32 cellular contexts compared by ENCODE assay signal in genomic region chr3:11703185-11703584, GRCh38.
"Had no signal": no experiment of that assay in that cellular context is flagged by ENCODE, and none has a peak within 500 bp of the region (broad histone marks: within the 10 kb centered on the region; RNA-seq: fewer than 3 reads in every experiment).

No MANE protein-coding gene starts in this region.

- DNase-seq: activated CD4-positive, alpha-beta memory T cell treated with anti-CD3 and anti-CD28 coated beads for 36 hours; activated CD4-positive, alpha-beta T cell treated with anti-CD3 and anti-CD28 coated beads for 36 hours; activated CD4-positive, alpha-beta T cell treated with anti-CD3 and anti-CD28 coated beads, Interleukin-2, amount 10 ng/mL, durations not matched to agents 24 days and 14 days; activated CD4-positive, CD25-positive, alpha-beta regulatory T cell; activated CD4-positive, CD25-positive, alpha-beta regulatory T cell treated with anti-CD3 and anti-CD28 coated beads, Interleukin-2, amount 50 U/mL, for 72 hours; activated CD8-positive, alpha-beta memory T cell treated with anti-CD3 and anti-CD28 coated beads, Interleukin-2, amount 10 ng/mL, durations not matched to agents 7 days and 5 days; activated CD8-positive, alpha-beta memory T cell treated with anti-CD3 and anti-CD28 coated beads, Interleukin-2, amount 50 U/mL, for 4 hours; activated CD8-positive, alpha-beta T cell treated with anti-CD3 and anti-CD28 coated beads, Interleukin-2, amount 10 ng/mL, durations not matched to agents 7 days and 5 days; activated effector memory CD4-positive, alpha-beta T cell treated with anti-CD3 and anti-CD28 coated beads, Interleukin-2, amount 50 U/mL, for 16 hours; activated naive CD4-positive, alpha-beta T cell treated with anti-CD3 and anti-CD28 coated beads for 36 hours; activated naive CD8-positive, alpha-beta T cell treated with anti-CD3 and anti-CD28 coated beads for 36 hours; activated naive CD8-positive, alpha-beta T cell treated with anti-CD3 and anti-CD28 coated beads, Interleukin-2, amount 50 U/mL, for 24 hours; activated T-cell treated with anti-CD3 and anti-CD28 coated beads, Interleukin-2, amount 50 U/mL, for 1 hour; activated T-cell treated with anti-CD3 and anti-CD28 coated beads, Interleukin-2, amount 50 U/mL, for 48 hours; adrenal gland; amygdala; central memory CD4-positive, alpha-beta T cell; cerebellar nuclear complex; colonic mucosa; dorsolateral prefrontal cortex; effector memory CD4-positive, alpha-beta T cell; endodermal cell; foreskin fibroblast; gastrocnemius medialis; glutamatergic neuron; heart left ventricle; T-helper 2 cell had no signal

- H3K36me3 Mint-ChIP-seq: activated naive CD8-positive, alpha-beta T cell treated with anti-CD3 and anti-CD28 coated beads for 36 hours had no signal

- H3K27ac ChIP-seq: adrenal gland, cardiac muscle cell, colonic mucosa, gastrocnemius medialis, heart left ventricle had no signal

- H3K36me3 ChIP-seq: adrenal gland, cardiac muscle cell, colonic mucosa, gastrocnemius medialis had no signal

- H3K4me3 ChIP-seq: adrenal gland, cardiac muscle cell, colonic mucosa, dorsolateral prefrontal cortex, gastrocnemius medialis, heart left ventricle had no signal

- H3K4me1 ChIP-seq: adrenal gland, colonic mucosa, gastrocnemius medialis had no signal

- H3K27me3 ChIP-seq: adrenal gland, cardiac muscle cell, colonic mucosa, dorsolateral prefrontal cortex, gastrocnemius medialis, heart left ventricle had no signal

- H3K4me3 Mint-ChIP-seq: activated CD4-positive, alpha-beta memory T cell treated with anti-CD3 and anti-CD28 coated beads for 36 hours; activated CD4-positive, alpha-beta T cell treated with anti-CD3 and anti-CD28 coated beads for 36 hours; activated CD4-positive, alpha-beta T cell treated with anti-CD3 and anti-CD28 coated beads, Interleukin-2, amount 10 ng/mL, durations not matched to agents 24 days and 14 days; activated CD8-positive, alpha-beta memory T cell treated with anti-CD3 and anti-CD28 coated beads, Interleukin-2, amount 10 ng/mL, durations not matched to agents 7 days and 5 days; activated CD8-positive, alpha-beta T cell treated with anti-CD3 and anti-CD28 coated beads, Interleukin-2, amount 10 ng/mL, durations not matched to agents 7 days and 5 days; activated naive CD4-positive, alpha-beta T cell treated with anti-CD3 and anti-CD28 coated beads for 36 hours; activated naive CD4-positive, alpha-beta T cell treated with anti-CD3 and anti-CD28 coated beads, Interleukin-2, amount 50 U/mL, for 24 hours; activated naive CD8-positive, alpha-beta T cell treated with anti-CD3 and anti-CD28 coated beads for 36 hours; activated naive CD8-positive, alpha-beta T cell treated with anti-CD3 and anti-CD28 coated beads, Interleukin-2, amount 50 U/mL, for 24 hours; activated T-helper 1 cell treated with anti-CD3 and anti-CD28 coated beads, Interleukin-12 subunit alpha, Interleukin-12 subunit beta, Interleukin-2, Interleukin-4 antibody, amounts not matched to agents 30 ng/mL and 10 ng/mL and 1 ng/mL, durations not matched to agents 14 hours and 24 hours and 36 hours; dendritic cell treated with granulocyte-macrophage colony-stimulating factor and Interleukin-4, amounts not matched to agents 40 ng/mL and 50 ng/mL, for 4 days; endodermal cell had no signal

- ATAC-seq: activated CD4-positive, alpha-beta T cell treated with anti-CD3 and anti-CD28 coated beads for 36 hours; activated CD8-positive, alpha-beta memory T cell treated with anti-CD3 and anti-CD28 coated beads, Interleukin-2, amount 10 ng/mL, durations not matched to agents 7 days and 5 days; activated CD8-positive, alpha-beta T cell treated with anti-CD3 and anti-CD28 coated beads, Interleukin-2, amount 10 ng/mL, durations not matched to agents 7 days and 5 days; activated naive CD8-positive, alpha-beta T cell treated with anti-CD3 and anti-CD28 coated beads, Interleukin-2, amount 50 U/mL, for 24 hours; gastrocnemius medialis; heart left ventricle had no signal

- H3K27ac Mint-ChIP-seq: activated CD4-positive, alpha-beta memory T cell treated with anti-CD3 and anti-CD28 coated beads for 36 hours; activated CD4-positive, alpha-beta T cell treated with anti-CD3 and anti-CD28 coated beads for 36 hours; activated CD4-positive, alpha-beta T cell treated with anti-CD3 and anti-CD28 coated beads, Interleukin-2, amount 10 ng/mL, durations not matched to agents 24 days and 14 days; activated CD8-positive, alpha-beta memory T cell treated with anti-CD3 and anti-CD28 coated beads, Interleukin-2, amount 10 ng/mL, durations not matched to agents 7 days and 5 days; activated CD8-positive, alpha-beta T cell treated with anti-CD3 and anti-CD28 coated beads, Interleukin-2, amount 10 ng/mL, durations not matched to agents 7 days and 5 days; activated naive CD4-positive, alpha-beta T cell treated with anti-CD3 and anti-CD28 coated beads for 36 hours; activated naive CD4-positive, alpha-beta T cell treated with anti-CD3 and anti-CD28 coated beads, Interleukin-2, amount 50 U/mL, for 24 hours; activated naive CD8-positive, alpha-beta T cell treated with anti-CD3 and anti-CD28 coated beads for 36 hours; activated naive CD8-positive, alpha-beta T cell treated with anti-CD3 and anti-CD28 coated beads, Interleukin-2, amount 50 U/mL, for 24 hours; activated T-helper 1 cell treated with anti-CD3 and anti-CD28 coated beads, Interleukin-12 subunit alpha, Interleukin-12 subunit beta, Interleukin-2, Interleukin-4 antibody, amounts not matched to agents 30 ng/mL and 10 ng/mL and 1 ng/mL, durations not matched to agents 14 hours and 24 hours and 36 hours; activated T-helper 2 cell treated with anti-CD3 and anti-CD28 coated beads, Interferon-gamma antibody, Interleukin-2, Interleukin-4, amounts not matched to agents 10 μg/mL and 5 μg/mL and 100 μg/mL, durations not matched to agents 14 hours and 24 hours and 36 hours; dendritic cell treated with granulocyte-macrophage colony-stimulating factor and Interleukin-4, amounts not matched to agents 40 ng/mL and 50 ng/mL, for 4 days; endodermal cell had no signal

- H3K4me1 Mint-ChIP-seq: activated CD4-positive, alpha-beta T cell treated with anti-CD3 and anti-CD28 coated beads, Interleukin-2, amount 10 ng/mL, durations not matched to agents 24 days and 14 days; activated CD8-positive, alpha-beta memory T cell treated with anti-CD3 and anti-CD28 coated beads, Interleukin-2, amount 10 ng/mL, durations not matched to agents 7 days and 5 days; activated naive CD4-positive, alpha-beta T cell treated with anti-CD3 and anti-CD28 coated beads, Interleukin-2, amount 50 U/mL, for 24 hours; activated naive CD8-positive, alpha-beta T cell treated with anti-CD3 and anti-CD28 coated beads for 36 hours; activated naive CD8-positive, alpha-beta T cell treated with anti-CD3 and anti-CD28 coated beads, Interleukin-2, amount 50 U/mL, for 24 hours; endodermal cell had no signal

- H3K9me3 Mint-ChIP-seq: activated CD4-positive, alpha-beta memory T cell treated with anti-CD3 and anti-CD28 coated beads for 36 hours; activated CD4-positive, alpha-beta T cell treated with anti-CD3 and anti-CD28 coated beads, Interleukin-2, amount 10 ng/mL, durations not matched to agents 24 days and 14 days; activated naive CD4-positive, alpha-beta T cell treated with anti-CD3 and anti-CD28 coated beads for 36 hours; activated naive CD4-positive, alpha-beta T cell treated with anti-CD3 and anti-CD28 coated beads, Interleukin-2, amount 50 U/mL, for 24 hours; activated naive CD8-positive, alpha-beta T cell treated with anti-CD3 and anti-CD28 coated beads for 36 hours; activated naive CD8-positive, alpha-beta T cell treated with anti-CD3 and anti-CD28 coated beads, Interleukin-2, amount 50 U/mL, for 24 hours; activated T-helper 1 cell treated with anti-CD3 and anti-CD28 coated beads, Interleukin-12 subunit alpha, Interleukin-12 subunit beta, Interleukin-2, Interleukin-4 antibody, amounts not matched to agents 30 ng/mL and 10 ng/mL and 1 ng/mL, durations not matched to agents 14 hours and 24 hours and 36 hours; activated T-helper 2 cell treated with anti-CD3 and anti-CD28 coated beads, Interferon-gamma antibody, Interleukin-2, Interleukin-4, amounts not matched to agents 10 μg/mL and 5 μg/mL and 100 μg/mL, durations not matched to agents 14 hours and 24 hours and 36 hours; dendritic cell treated with granulocyte-macrophage colony-stimulating factor and Interleukin-4, amounts not matched to agents 40 ng/mL and 50 ng/mL, for 4 days; endodermal cell had no signal

- H3K27me3 Mint-ChIP-seq: activated CD4-positive, alpha-beta memory T cell treated with anti-CD3 and anti-CD28 coated beads for 36 hours; activated CD4-positive, alpha-beta T cell treated with anti-CD3 and anti-CD28 coated beads for 36 hours; activated CD4-positive, alpha-beta T cell treated with anti-CD3 and anti-CD28 coated beads, Interleukin-2, amount 10 ng/mL, durations not matched to agents 24 days and 14 days; activated CD8-positive, alpha-beta memory T cell treated with anti-CD3 and anti-CD28 coated beads, Interleukin-2, amount 10 ng/mL, durations not matched to agents 7 days and 5 days; activated naive CD4-positive, alpha-beta T cell treated with anti-CD3 and anti-CD28 coated beads, Interleukin-2, amount 50 U/mL, for 24 hours; activated naive CD8-positive, alpha-beta T cell treated with anti-CD3 and anti-CD28 coated beads for 36 hours; activated naive CD8-positive, alpha-beta T cell treated with anti-CD3 and anti-CD28 coated beads, Interleukin-2, amount 50 U/mL, for 24 hours had no signal

- H3K9me3 ChIP-seq: adrenal gland, colonic mucosa, gastrocnemius medialis, heart left ventricle had no signal
